ENCODE assay signal across 1 cellular context in genomic region chr10:62694537-62695126, GRCh38.
TF ChIP-seq lines count a peak whose summit lies in the region.

No MANE protein-coding gene starts in this region.

TF ChIP-seq in endothelial cell of umbilical vein, 7 proteins besides CTCF, POLR2A, EP300 and RAD21:
- no peak for TF ChIP-seq GATA2 (IDR thresholded peaks at IDR 0.05; ENCODE audit: insufficient read depth, insufficient read length, low read depth, low read length)
- no peak for TF ChIP-seq FOS (IDR thresholded peaks at IDR 0.05; ENCODE audit: borderline replicate concordance, insufficient read depth, low read length)
- TF ChIP-seq POLR2AphosphoS5 (IDR thresholded peaks at IDR 0.05; ENCODE audit: insufficient read depth, low read depth, low read length): no peak
- TF ChIP-seq JUN (IDR thresholded peaks at IDR 0.05; ENCODE audit: borderline replicate concordance, insufficient read depth, insufficient read length, low read depth): no peak
- TF ChIP-seq MYC (IDR thresholded peaks at IDR 0.05; ENCODE audit: low read depth, low read length): no peak
- TF ChIP-seq MAX (IDR thresholded peaks at IDR 0.05; ENCODE audit: insufficient read depth, insufficient read length): no peak
- no peak for TF ChIP-seq EZH2 (IDR thresholded peaks at IDR 0.05; ENCODE audit: borderline replicate concordance, low read depth, low read length, severe bottlenecking)
